In genomic region chr16:71528257-71528656, GRCh38 we compare ENCODE assay signal across 2 cellular contexts.
TF ChIP-seq lines count a peak whose summit lies in the region.

No MANE protein-coding gene starts in this region.

TF ChIP-seq in HepG2, 621 proteins besides CTCF, POLR2A, EP300 and RAD21:
- TF ChIP-seq ZNF713 (CRISPR knock-in tag; IDR thresholded peaks at IDR 0.05) = no peak
- TF ChIP-seq ZKSCAN1 (IDR thresholded peaks at IDR 0.05; ENCODE audit: low read length) = 0 out of 2 replicates have a peak, but pooled peaks have one; percentile 51

TF ChIP-seq in K562, 482 proteins besides CTCF, POLR2A, EP300 and RAD21:
- TF ChIP-seq ILK (tag; IDR thresholded peaks at IDR 0.05; ENCODE audit: borderline replicate concordance, low read depth) (no peak), ZKSCAN1 (IDR thresholded peaks at IDR 0.05; ENCODE audit: low read depth, low read length) (0 out of 2 replicates have a peak, but pooled peaks have one; percentile 54)
TF ChIP-seq in K562: peak in this region for 1.
